ENCODE assay signal across 1 cellular context in the genomic region with DNA sequence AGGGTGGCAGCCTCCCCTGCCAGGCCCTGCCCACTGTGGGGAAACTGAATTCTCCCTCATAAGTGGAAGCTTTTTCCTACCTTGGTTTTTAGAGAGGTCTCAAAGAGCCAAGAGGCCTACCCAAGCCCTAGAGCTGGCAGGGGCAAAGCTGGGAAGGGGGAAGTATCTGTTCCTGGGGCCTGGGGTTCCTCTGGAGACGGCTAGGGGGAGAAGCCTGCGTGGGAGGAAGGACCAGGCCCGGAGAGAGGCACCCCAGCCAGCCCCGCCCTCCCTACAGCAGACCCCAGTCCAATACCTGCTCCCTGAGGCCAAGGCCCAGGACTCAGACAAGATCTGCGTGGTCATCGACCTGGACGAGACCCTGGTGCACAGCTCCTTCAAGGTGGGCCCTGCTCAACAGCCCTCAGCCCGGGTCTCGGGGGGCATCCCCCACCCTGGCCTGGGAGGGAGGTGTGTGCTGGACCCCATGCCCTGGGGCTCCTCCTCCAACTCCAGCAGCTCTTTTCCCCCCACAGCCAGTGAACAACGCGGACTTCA.
TF ChIP-seq lines count a peak whose summit lies in the region.

No MANE protein-coding gene starts in this region.

TF ChIP-seq in IMR-90, 13 proteins besides CTCF, POLR2A, EP300 and RAD21 (continued from another document):
- TF ChIP-seq, protein P1, sequence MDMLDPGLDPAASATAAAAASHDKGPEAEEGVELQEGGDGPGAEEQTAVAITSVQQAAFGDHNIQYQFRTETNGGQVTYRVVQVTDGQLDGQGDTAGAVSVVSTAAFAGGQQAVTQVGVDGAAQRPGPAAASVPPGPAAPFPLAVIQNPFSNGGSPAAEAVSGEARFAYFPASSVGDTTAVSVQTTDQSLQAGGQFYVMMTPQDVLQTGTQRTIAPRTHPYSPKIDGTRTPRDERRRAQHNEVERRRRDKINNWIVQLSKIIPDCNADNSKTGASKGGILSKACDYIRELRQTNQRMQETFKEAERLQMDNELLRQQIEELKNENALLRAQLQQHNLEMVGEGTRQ (IDR thresholded peaks at IDR 0.05; ENCODE audit: low read depth, low read length): no peak
- TF ChIP-seq CHD1 (IDR thresholded peaks at IDR 0.05; ENCODE audit: low read depth, low read length) (no peak), SMC3 (IDR thresholded peaks at IDR 0.05; ENCODE audit: low read depth, low read length) (no peak), MAFK (IDR thresholded peaks at IDR 0.05; ENCODE audit: low read depth, low read length) (no peak)
